In the genomic region with DNA sequence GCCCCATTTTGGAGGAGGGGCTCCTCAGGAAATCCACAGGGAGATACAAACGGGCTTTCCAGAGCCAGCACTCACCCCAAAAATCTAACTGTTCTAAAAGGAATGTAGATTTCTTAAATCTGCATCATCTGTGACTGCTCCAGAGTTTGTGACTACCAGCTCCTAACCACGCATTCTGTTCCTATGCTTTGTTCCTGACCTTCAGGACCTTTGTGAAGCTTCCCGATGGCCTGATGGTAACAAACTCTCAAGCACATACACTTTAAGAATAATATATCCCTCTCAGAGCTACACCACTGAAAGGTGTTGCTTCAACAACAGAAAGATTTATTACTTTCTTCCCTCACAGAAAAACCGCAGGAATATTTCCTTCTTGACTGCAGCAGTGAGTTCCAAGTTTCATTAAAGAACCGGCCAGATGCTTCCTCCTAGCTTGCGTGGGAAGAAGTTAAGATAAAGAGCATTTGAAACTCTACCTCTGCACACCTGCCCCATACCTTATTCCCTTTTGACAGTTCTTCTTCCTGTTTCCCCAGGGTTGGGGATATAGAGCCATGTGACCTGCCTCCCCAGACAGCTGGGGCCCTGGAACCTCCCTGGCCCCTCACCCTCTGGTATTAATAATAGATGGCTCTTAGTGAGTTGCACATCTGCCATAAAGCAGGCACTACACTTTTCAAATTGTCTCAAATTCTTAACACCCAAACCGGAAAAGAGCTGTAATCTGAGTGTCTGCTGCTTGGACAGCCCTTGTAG, we compare ENCODE assay signal across 1 cellular context.
TF ChIP-seq lines count a peak whose summit lies in the region.

No MANE protein-coding gene starts in this region.

TF ChIP-seq in HCT116, 20 proteins besides CTCF, POLR2A, EP300 and RAD21 (continued from another document):
- TF ChIP-seq, protein P1, sequence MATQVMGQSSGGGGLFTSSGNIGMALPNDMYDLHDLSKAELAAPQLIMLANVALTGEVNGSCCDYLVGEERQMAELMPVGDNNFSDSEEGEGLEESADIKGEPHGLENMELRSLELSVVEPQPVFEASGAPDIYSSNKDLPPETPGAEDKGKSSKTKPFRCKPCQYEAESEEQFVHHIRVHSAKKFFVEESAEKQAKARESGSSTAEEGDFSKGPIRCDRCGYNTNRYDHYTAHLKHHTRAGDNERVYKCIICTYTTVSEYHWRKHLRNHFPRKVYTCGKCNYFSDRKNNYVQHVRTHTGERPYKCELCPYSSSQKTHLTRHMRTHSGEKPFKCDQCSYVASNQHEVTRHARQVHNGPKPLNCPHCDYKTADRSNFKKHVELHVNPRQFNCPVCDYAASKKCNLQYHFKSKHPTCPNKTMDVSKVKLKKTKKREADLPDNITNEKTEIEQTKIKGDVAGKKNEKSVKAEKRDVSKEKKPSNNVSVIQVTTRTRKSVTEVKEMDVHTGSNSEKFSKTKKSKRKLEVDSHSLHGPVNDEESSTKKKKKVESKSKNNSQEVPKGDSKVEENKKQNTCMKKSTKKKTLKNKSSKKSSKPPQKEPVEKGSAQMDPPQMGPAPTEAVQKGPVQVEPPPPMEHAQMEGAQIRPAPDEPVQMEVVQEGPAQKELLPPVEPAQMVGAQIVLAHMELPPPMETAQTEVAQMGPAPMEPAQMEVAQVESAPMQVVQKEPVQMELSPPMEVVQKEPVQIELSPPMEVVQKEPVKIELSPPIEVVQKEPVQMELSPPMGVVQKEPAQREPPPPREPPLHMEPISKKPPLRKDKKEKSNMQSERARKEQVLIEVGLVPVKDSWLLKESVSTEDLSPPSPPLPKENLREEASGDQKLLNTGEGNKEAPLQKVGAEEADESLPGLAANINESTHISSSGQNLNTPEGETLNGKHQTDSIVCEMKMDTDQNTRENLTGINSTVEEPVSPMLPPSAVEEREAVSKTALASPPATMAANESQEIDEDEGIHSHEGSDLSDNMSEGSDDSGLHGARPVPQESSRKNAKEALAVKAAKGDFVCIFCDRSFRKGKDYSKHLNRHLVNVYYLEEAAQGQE (IDR thresholded peaks at IDR 0.05; ENCODE audit: low read depth): no peak
- no peak for TF ChIP-seq CBX3 (IDR thresholded peaks at IDR 0.05; ENCODE audit: low read depth)
- no peak for TF ChIP-seq ELF1 (IDR thresholded peaks at IDR 0.05; ENCODE audit: borderline replicate concordance, low read depth)
- no peak for TF ChIP-seq SRF (IDR thresholded peaks at IDR 0.05; ENCODE audit: low read depth)
- TF ChIP-seq SP1 (IDR thresholded peaks at IDR 0.05; ENCODE audit: low read depth): no peak
- no peak for TF ChIP-seq EZH2 (IDR thresholded peaks at IDR 0.05)
- no peak for TF ChIP-seq EGR1 (IDR thresholded peaks at IDR 0.05; ENCODE audit: low read depth)
- TF ChIP-seq, protein P2, sequence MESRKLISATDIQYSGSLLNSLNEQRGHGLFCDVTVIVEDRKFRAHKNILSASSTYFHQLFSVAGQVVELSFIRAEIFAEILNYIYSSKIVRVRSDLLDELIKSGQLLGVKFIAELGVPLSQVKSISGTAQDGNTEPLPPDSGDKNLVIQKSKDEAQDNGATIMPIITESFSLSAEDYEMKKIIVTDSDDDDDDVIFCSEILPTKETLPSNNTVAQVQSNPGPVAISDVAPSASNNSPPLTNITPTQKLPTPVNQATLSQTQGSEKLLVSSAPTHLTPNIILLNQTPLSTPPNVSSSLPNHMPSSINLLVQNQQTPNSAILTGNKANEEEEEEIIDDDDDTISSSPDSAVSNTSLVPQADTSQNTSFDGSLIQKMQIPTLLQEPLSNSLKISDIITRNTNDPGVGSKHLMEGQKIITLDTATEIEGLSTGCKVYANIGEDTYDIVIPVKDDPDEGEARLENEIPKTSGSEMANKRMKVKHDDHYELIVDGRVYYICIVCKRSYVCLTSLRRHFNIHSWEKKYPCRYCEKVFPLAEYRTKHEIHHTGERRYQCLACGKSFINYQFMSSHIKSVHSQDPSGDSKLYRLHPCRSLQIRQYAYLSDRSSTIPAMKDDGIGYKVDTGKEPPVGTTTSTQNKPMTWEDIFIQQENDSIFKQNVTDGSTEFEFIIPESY (IDR thresholded peaks at IDR 0.05; ENCODE audit: extremely low read depth, insufficient replicate concordance, low read length): no peak
- TF ChIP-seq POLR2AphosphoS5 (IDR thresholded peaks at IDR 0.05; ENCODE audit: low read depth, low read length): no peak
- TF ChIP-seq TCF7L2 (IDR thresholded peaks at IDR 0.05; ENCODE audit: borderline replicate concordance, extremely low read depth, insufficient read depth, insufficient read length): no peak
- TF ChIP-seq, protein P3, sequence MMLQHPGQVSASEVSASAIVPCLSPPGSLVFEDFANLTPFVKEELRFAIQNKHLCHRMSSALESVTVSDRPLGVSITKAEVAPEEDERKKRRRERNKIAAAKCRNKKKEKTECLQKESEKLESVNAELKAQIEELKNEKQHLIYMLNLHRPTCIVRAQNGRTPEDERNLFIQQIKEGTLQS (IDR thresholded peaks at IDR 0.05): no peak
- TF ChIP-seq, protein P4, sequence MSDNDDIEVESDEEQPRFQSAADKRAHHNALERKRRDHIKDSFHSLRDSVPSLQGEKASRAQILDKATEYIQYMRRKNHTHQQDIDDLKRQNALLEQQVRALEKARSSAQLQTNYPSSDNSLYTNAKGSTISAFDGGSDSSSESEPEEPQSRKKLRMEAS (IDR thresholded peaks at IDR 0.05): no peak
- no peak for TF ChIP-seq FOSL1 (IDR thresholded peaks at IDR 0.05; ENCODE audit: low read depth)
- TF ChIP-seq SIN3A (IDR thresholded peaks at IDR 0.05; ENCODE audit: low read depth): no peak
